ENCODE assay signal across 8 cellular contexts in genomic region chr17:40218740-40219072, GRCh38. TPM values are rescaled to one million over a fixed set of nuclear protein-coding genes. Genes with fewer than 3 reads are reported as not detected.
DNase-seq lines count a peak whose midpoint lies in the region; ATAC-seq and TF ChIP-seq lines count a peak whose summit lies in the region.

No MANE protein-coding gene starts in this region.

- no peaks in the 10 kb centered on the region for H3K9me3 Mint-ChIP-seq in activated CD8-positive, alpha-beta T cell treated with anti-CD3 and anti-CD28 coated beads for 36 hours

- H3K36me3 ChIP-seq in lower lobe of right lung, result no peaks in the 10 kb centered on the region

- DNase-seq in G401 (ENCODE audit: low spot score) (peak; percentile 98), NCI-H446 treated with DMSO at 0.1 percent for 48 hours (lab: John Stamatoyannopoulos, UW) (peak; percentile 73), lower lobe of right lung (peak; percentile 81), GM03348 (ENCODE audit: low spot score) (no peak)
- DNase-seq in activated CD8-positive, alpha-beta T cell treated with anti-CD3 and anti-CD28 coated beads for 36 hours, result peak; percentile 89
- DNase-seq in effector CD4-positive, alpha-beta T cell, result peak; percentile 83
- peak; percentile 63 to 69 for DNase-seq in stimulated activated CD4-positive, alpha-beta T cell treated with anti-CD3 and anti-CD28 coated beads, Interleukin-4, amount 100 ng/mL, for 48 hours (ENCODE audit: low read depth in 2 of 2)

- H3K4me1 Mint-ChIP-seq in activated CD8-positive, alpha-beta T cell treated with anti-CD3 and anti-CD28 coated beads for 36 hours (ENCODE audit: low read depth), result peaks cover 26% of the 10 kb centered on the region

- peak overlapping the region; percentile 75 for H3K4me3 ChIP-seq in lower lobe of right lung

- no peak for TF ChIP-seq CTCF in activated CD8-positive, alpha-beta T cell treated with anti-CD3 and anti-CD28 coated beads for 36 hours (IDR thresholded peaks at IDR 0.05)
- TF ChIP-seq CTCF in lower lobe of right lung (IDR thresholded peaks at IDR 0.05), result no peak

- no peaks in the 10 kb centered on the region for H3K27me3 Mint-ChIP-seq in activated CD8-positive, alpha-beta T cell treated with anti-CD3 and anti-CD28 coated beads for 36 hours

- in situ Hi-C loops in G401 (cut with HindIII; ENCODE audit: low sequenced_read_pairs), result no loop called here

- H3K36me3 Mint-ChIP-seq in activated CD8-positive, alpha-beta T cell treated with anti-CD3 and anti-CD28 coated beads for 36 hours (ENCODE audit: low read depth), result peaks cover 5% of the 10 kb centered on the region

- peak overlapping the region; percentile 100 for H3K27ac Mint-ChIP-seq in activated CD8-positive, alpha-beta T cell treated with anti-CD3 and anti-CD28 coated beads for 36 hours

- H3K27me3 ChIP-seq in lower lobe of right lung (ENCODE audit: low read depth), result no peaks in the 10 kb centered on the region

- peak overlapping the region; percentile 84 for H3K27ac ChIP-seq in lower lobe of right lung

- ATAC-seq in HG02884 (IDR thresholded peaks at IDR 0.05; ENCODE audit: unreplicated experiment) (peak; percentile 52), lower lobe of right lung (peak; percentile 34 to 48)
- ATAC-seq in activated CD8-positive, alpha-beta T cell treated with anti-CD3 and anti-CD28 coated beads for 36 hours, result peak; percentile 70

- peaks cover 15% of the 10 kb centered on the region for H3K4me1 ChIP-seq in lower lobe of right lung

- intact Hi-C loops in activated CD8-positive, alpha-beta T cell treated with anti-CD3 and anti-CD28 coated beads for 36 hours (cut with micrococcal nuclease), result loop anchor here (5.0 kb wide), 1 partner anchor 74 kb away; no protein-coding TSS in a partner anchor
- intact Hi-C loops in lower lobe of right lung (cut with DNase I), result no loop called here

- peak overlapping the region; percentile 96 for H3K4me3 Mint-ChIP-seq in activated CD8-positive, alpha-beta T cell treated with anti-CD3 and anti-CD28 coated beads for 36 hours

- POLR2A ChIA-PET in activated CD8-positive, alpha-beta T cell treated with anti-CD3 and anti-CD28 coated beads for 36 hours (lab: Charles Lee), result interaction anchor here (0.7 to 2.4 kb wide), 16 partner anchors 10 to 334 kb away, joined by 3 to 13 read pairs (median 4); partner anchors contain the start of genes CASC3, CDC6, MSL1 and RARA

- no peaks in the 10 kb centered on the region for H3K9me3 ChIP-seq in lower lobe of right lung

- CTCF ChIA-PET in activated CD8-positive, alpha-beta T cell treated with anti-CD3 and anti-CD28 coated beads for 36 hours (lab: Charles Lee), result interaction anchor here (0.6 to 3.5 kb wide), 21 partner anchors 9 to 163 kb away, joined by 3 to 22 read pairs (median 3); partner anchors contain the start of gene CDC6

RNA-seq across cellular contexts. Expression of gene WIPF2, which starts 0.4 kb away (rescaled TPM):
- total RNA-seq in G401 (2014; rRNA removed; shearing (Covaris generic)), result 4.6 and 9.7 TPM in 2 replicates
- total RNA-seq in activated CD8-positive, alpha-beta T cell treated with anti-CD3 and anti-CD28 coated beads for 36 hours, result 10 to 100 TPM; 15.3 to 17.9 TPM
- 42.4 TPM for total RNA-seq in lower lobe of right lung

RNA-seq across cellular contexts. Expression of gene RAPGEFL1, which starts 41.4 kb away (rescaled TPM):
- total RNA-seq in G401 (2014; rRNA removed; shearing (Covaris generic)), result 1.1 and 2.6 TPM in 2 replicates
- 1 to 10 TPM; 3.8 to 5.4 TPM for total RNA-seq in activated CD8-positive, alpha-beta T cell treated with anti-CD3 and anti-CD28 coated beads for 36 hours
- 9.3 TPM for total RNA-seq in lower lobe of right lung
